Comparison of ENCODE assay signal across 8 cellular contexts in genomic region chr10:124649209-124649608, GRCh38.
DNase-seq lines count a peak whose midpoint lies in the region; ATAC-seq and TF ChIP-seq lines count a peak whose summit lies in the region.

No MANE protein-coding gene starts in this region.

- intact Hi-C loops in dendritic cell treated with granulocyte-macrophage colony-stimulating factor and Interleukin-4, amounts not matched to agents 40 ng/mL and 50 ng/mL, for 4 days (cut with micrococcal nuclease) = loop anchor here (2.0 to 5.0 kb wide), 2 partner anchors 33 to 92 kb away; no protein-coding TSS in a partner anchor

- POLR2A ChIA-PET in AG04450 (lab: Yijun Ruan, JAX) = interaction anchor here (1.1 kb wide), 1 partner anchor 12 kb away, joined by 3 read pairs; no protein-coding TSS in a partner anchor

- no peak for TF ChIP-seq CTCF in AG04450 (IDR thresholded peaks at IDR 0.05; ENCODE audit: low read depth, low read length)

- H3K9me3 ChIP-seq in AG04450 (ENCODE audit: control insufficient read depth, insufficient read depth, low read length) = no peaks in the 10 kb centered on the region

- H3K9me3 Mint-ChIP-seq in dendritic cell treated with granulocyte-macrophage colony-stimulating factor and Interleukin-4, amounts not matched to agents 40 ng/mL and 50 ng/mL, for 4 days = no peaks in the 10 kb centered on the region

- no peaks in the 10 kb centered on the region for H3K27me3 ChIP-seq in AG04450 (ENCODE audit: control insufficient read depth, insufficient read depth, low read length)

- H3K27me3 Mint-ChIP-seq in dendritic cell treated with granulocyte-macrophage colony-stimulating factor and Interleukin-4, amounts not matched to agents 40 ng/mL and 50 ng/mL, for 4 days = no peaks in the 10 kb centered on the region

- peaks cover 81% of the 10 kb centered on the region for H3K4me1 Mint-ChIP-seq in dendritic cell treated with granulocyte-macrophage colony-stimulating factor and Interleukin-4, amounts not matched to agents 40 ng/mL and 50 ng/mL, for 4 days (ENCODE audit: low read depth)

- H3K4me3 ChIP-seq in AG04450 (ENCODE audit: low read depth, low read length) = no peak overlapping the region

- DNase-seq in AG04450 (ENCODE audit: low read depth, low spot score) (no peak), MV-4-11 (lab: John Stamatoyannopoulos, UW) (peak; percentile 25), myocyte (ENCODE audit: low read depth) (peak; percentile 72), NCI-H226 (no peak), NCI-H69 (lab: John Stamatoyannopoulos, UW) (no peak), glomerular visceral epithelial cell (ENCODE audit: extremely low spot score) (no peak)

- CTCF ChIA-PET in AG04450 (lab: Charles Lee) = interaction anchor here (0.7 to 1.0 kb wide), 2 partner anchors 39 to 92 kb away, joined by 3 to 4 read pairs; no protein-coding TSS in a partner anchor

- H3K4me3 Mint-ChIP-seq in dendritic cell treated with granulocyte-macrophage colony-stimulating factor and Interleukin-4, amounts not matched to agents 40 ng/mL and 50 ng/mL, for 4 days = no peak overlapping the region

- ATAC-seq in GM19395 (IDR thresholded peaks at IDR 0.05; ENCODE audit: unreplicated experiment) = no peak

- peak overlapping the region; percentile 83 for H3K27ac Mint-ChIP-seq in dendritic cell treated with granulocyte-macrophage colony-stimulating factor and Interleukin-4, amounts not matched to agents 40 ng/mL and 50 ng/mL, for 4 days

- H3K27ac ChIP-seq in AG04450 (ENCODE audit: low read depth, low read length) = peak overlapping the region; percentile 77

- peaks cover 8% of the 10 kb centered on the region for H3K36me3 Mint-ChIP-seq in dendritic cell treated with granulocyte-macrophage colony-stimulating factor and Interleukin-4, amounts not matched to agents 40 ng/mL and 50 ng/mL, for 4 days (ENCODE audit: low read depth)

Comparison
In these comparisons a context has a peak if more than half of its experiments do, and no peak if none do; other contexts are left out.
1. DNase-seq: peak in MV-4-11 (single experiment) and myocyte (single experiment); none in AG04450 (single experiment), NCI-H226 (single experiment), NCI-H69 (single experiment) and glomerular visceral epithelial cell (single experiment).